ENCODE assay signal across 37 cellular contexts in genomic region chr6:167541544-167541943, GRCh38.
"Had no signal": no experiment of that assay in that cellular context is flagged by ENCODE, and none has a peak within 500 bp of the region (broad histone marks: within the 10 kb centered on the region; RNA-seq: fewer than 3 reads in every experiment).

No MANE protein-coding gene starts in this region.

- H3K4me1 Mint-ChIP-seq: activated CD4-positive, alpha-beta memory T cell treated with anti-CD3 and anti-CD28 coated beads, Interleukin-2, amount 10 ng/mL, durations not matched to agents 7 days and 5 days; activated CD4-positive, alpha-beta T cell treated with anti-CD3 and anti-CD28 coated beads for 36 hours; activated CD4-positive, alpha-beta T cell treated with anti-CD3 and anti-CD28 coated beads, Interleukin-2, amount 10 ng/mL, durations not matched to agents 7 days and 5 days; activated CD8-positive, alpha-beta memory T cell treated with anti-CD3 and anti-CD28 coated beads, Interleukin-2, amount 10 ng/mL, durations not matched to agents 7 days and 5 days; activated naive CD4-positive, alpha-beta T cell treated with anti-CD3 and anti-CD28 coated beads, Interleukin-2, amount 10 ng/mL, durations not matched to agents 7 days and 5 days; activated naive CD4-positive, alpha-beta T cell treated with anti-CD3 and anti-CD28 coated beads, Interleukin-2, amount 50 U/mL, for 24 hours; activated naive CD8-positive, alpha-beta T cell treated with anti-CD3 and anti-CD28 coated beads, Interleukin-2, amount 10 ng/mL, durations not matched to agents 7 days and 5 days; activated naive CD8-positive, alpha-beta T cell treated with anti-CD3 and anti-CD28 coated beads, Interleukin-2, amount 50 U/mL, for 24 hours had no signal

- FAIRE-seq: astrocyte, colon, TTC549 had no signal

- H3K27ac Mint-ChIP-seq: activated CD4-positive, alpha-beta memory T cell treated with anti-CD3 and anti-CD28 coated beads, Interleukin-2, amount 10 ng/mL, durations not matched to agents 7 days and 5 days; activated CD4-positive, alpha-beta T cell treated with anti-CD3 and anti-CD28 coated beads for 36 hours; activated CD4-positive, alpha-beta T cell treated with anti-CD3 and anti-CD28 coated beads, Interleukin-2, amount 10 ng/mL, durations not matched to agents 7 days and 5 days; activated CD8-positive, alpha-beta memory T cell treated with anti-CD3 and anti-CD28 coated beads, Interleukin-2, amount 10 ng/mL, durations not matched to agents 7 days and 5 days; activated CD8-positive, alpha-beta T cell treated with anti-CD3 and anti-CD28 coated beads, Interleukin-2, amount 10 ng/mL, durations not matched to agents 7 days and 5 days; activated naive CD4-positive, alpha-beta T cell treated with anti-CD3 and anti-CD28 coated beads, Interleukin-2, amount 10 ng/mL, durations not matched to agents 7 days and 5 days; activated naive CD4-positive, alpha-beta T cell treated with anti-CD3 and anti-CD28 coated beads, Interleukin-2, amount 50 U/mL, for 24 hours; activated naive CD8-positive, alpha-beta T cell; activated naive CD8-positive, alpha-beta T cell treated with anti-CD3 and anti-CD28 coated beads, Interleukin-2, amount 10 ng/mL, durations not matched to agents 7 days and 5 days; activated naive CD8-positive, alpha-beta T cell treated with anti-CD3 and anti-CD28 coated beads, Interleukin-2, amount 50 U/mL, for 24 hours; activated T-cell treated with anti-CD3 and anti-CD28 coated beads, Interleukin-2, amount 50 U/mL, for 24 hours; activated T-helper 2 cell treated with anti-CD3 and anti-CD28 coated beads, Interferon-gamma antibody, Interleukin-2, Interleukin-4, amounts not matched to agents 10 μg/mL and 5 μg/mL and 100 μg/mL, durations not matched to agents 14 hours and 24 hours and 36 hours; T-helper 1 cell treated with Interleukin-12 subunit alpha and Interleukin-12 subunit beta and Interleukin-4 antibody, amounts not matched to agents 30 μg/mL and 1 μg/mL, for 36 hours; T-helper 2 cell treated with Interferon-gamma antibody and Interleukin-4, amounts not matched to agents 5 μg/mL and 100 μg/mL, for 36 hours had no signal

- H3K4me3 ChIP-seq: body of pancreas, breast epithelium had no signal

- H3K27me3 Mint-ChIP-seq: activated CD4-positive, alpha-beta T cell treated with anti-CD3 and anti-CD28 coated beads for 36 hours; activated naive CD4-positive, alpha-beta T cell treated with anti-CD3 and anti-CD28 coated beads, Interleukin-2, amount 10 ng/mL, durations not matched to agents 7 days and 5 days had no signal

- H3K4me3 Mint-ChIP-seq: activated CD4-positive, alpha-beta memory T cell treated with anti-CD3 and anti-CD28 coated beads, Interleukin-2, amount 10 ng/mL, durations not matched to agents 7 days and 5 days; activated CD4-positive, alpha-beta T cell treated with anti-CD3 and anti-CD28 coated beads for 36 hours; activated CD4-positive, alpha-beta T cell treated with anti-CD3 and anti-CD28 coated beads, Interleukin-2, amount 10 ng/mL, durations not matched to agents 7 days and 5 days; activated CD8-positive, alpha-beta memory T cell treated with anti-CD3 and anti-CD28 coated beads, Interleukin-2, amount 10 ng/mL, durations not matched to agents 7 days and 5 days; activated CD8-positive, alpha-beta T cell treated with anti-CD3 and anti-CD28 coated beads, Interleukin-2, amount 10 ng/mL, durations not matched to agents 7 days and 5 days; activated naive CD4-positive, alpha-beta T cell treated with anti-CD3 and anti-CD28 coated beads, Interleukin-2, amount 10 ng/mL, durations not matched to agents 7 days and 5 days; activated naive CD4-positive, alpha-beta T cell treated with anti-CD3 and anti-CD28 coated beads, Interleukin-2, amount 50 U/mL, for 24 hours; activated naive CD8-positive, alpha-beta T cell; activated naive CD8-positive, alpha-beta T cell treated with anti-CD3 and anti-CD28 coated beads, Interleukin-2, amount 10 ng/mL, durations not matched to agents 7 days and 5 days; activated naive CD8-positive, alpha-beta T cell treated with anti-CD3 and anti-CD28 coated beads, Interleukin-2, amount 50 U/mL, for 24 hours; activated T-cell treated with anti-CD3 and anti-CD28 coated beads, Interleukin-2, amount 50 U/mL, for 24 hours; T-helper 1 cell treated with Interleukin-12 subunit alpha and Interleukin-12 subunit beta and Interleukin-4 antibody, amounts not matched to agents 30 μg/mL and 1 μg/mL, for 36 hours; T-helper 2 cell treated with Interferon-gamma antibody and Interleukin-4, amounts not matched to agents 5 μg/mL and 100 μg/mL, for 36 hours had no signal

- H3K9me3 ChIP-seq: body of pancreas had no signal

- H3K36me3 ChIP-seq: brain microvascular endothelial cell, breast epithelium had no signal

- DNase-seq: activated CD4-positive, alpha-beta memory T cell treated with anti-CD3 and anti-CD28 coated beads, Interleukin-2, amount 10 ng/mL, durations not matched to agents 7 days and 5 days; activated CD4-positive, alpha-beta T cell treated with anti-CD3 and anti-CD28 coated beads for 1 hour; activated CD4-positive, alpha-beta T cell treated with anti-CD3 and anti-CD28 coated beads for 36 hours; activated CD4-positive, alpha-beta T cell treated with anti-CD3 and anti-CD28 coated beads for 48 hours; activated CD4-positive, alpha-beta T cell treated with anti-CD3 and anti-CD28 coated beads, Interleukin-2, amount 10 ng/mL, durations not matched to agents 7 days and 5 days; activated CD4-positive, alpha-beta T cell treated with anti-CD3 and anti-CD28 coated beads, Interleukin-2, amount 50 U/mL, for 48 hours; activated CD4-positive, CD25-positive, alpha-beta regulatory T cell; activated CD8-positive, alpha-beta memory T cell treated with anti-CD3 and anti-CD28 coated beads for 24 hours; activated CD8-positive, alpha-beta memory T cell treated with anti-CD3 and anti-CD28 coated beads, Interleukin-2, amount 10 ng/mL, durations not matched to agents 7 days and 5 days; activated CD8-positive, alpha-beta memory T cell treated with anti-CD3 and anti-CD28 coated beads, Interleukin-2, amount 50 U/mL, for 48 hours; activated CD8-positive, alpha-beta T cell treated with anti-CD3 and anti-CD28 coated beads, Interleukin-2, amount 10 ng/mL, durations not matched to agents 7 days and 5 days; activated effector memory CD4-positive, alpha-beta T cell treated with Interleukin-2 at 50 U/mL for 16 hours; activated gamma-delta T cell; activated naive CD4-positive, alpha-beta T cell treated with anti-CD3 and anti-CD28 coated beads, Interleukin-2, amount 10 ng/mL, durations not matched to agents 7 days and 5 days; activated naive CD4-positive, alpha-beta T cell treated with Interleukin-2 at 50 U/mL for 16 hours; activated naive CD8-positive, alpha-beta T cell treated with anti-CD3 and anti-CD28 coated beads, Interleukin-2, amount 10 ng/mL, durations not matched to agents 7 days and 5 days; activated naive CD8-positive, alpha-beta T cell treated with anti-CD3 and anti-CD28 coated beads, Interleukin-2, amount 50 U/mL, for 24 hours; activated T-cell treated with anti-CD3 and anti-CD28 coated beads, Interleukin-2, amount 50 U/mL, for 24 hours; activated T-cell treated with anti-CD3 and anti-CD28 coated beads, Interleukin-2, amount 50 U/mL, for 48 hours; amygdala; anterior cingulate cortex; body of pancreas; brain microvascular endothelial cell; central memory CD4-positive, alpha-beta T cell; T-helper 2 cell; T-helper 9 cell had no signal

- H3K27ac ChIP-seq: body of pancreas, brain microvascular endothelial cell, breast epithelium, VCaP had no signal

- ATAC-seq: activated CD4-positive, alpha-beta T cell treated with anti-CD3 and anti-CD28 coated beads for 36 hours; activated CD4-positive, CD25-positive, alpha-beta regulatory T cell treated with anti-CD3 and anti-CD28 coated beads, Interleukin-2, amount 50 U/mL, for 24 hours; activated CD8-positive, alpha-beta memory T cell treated with anti-CD3 and anti-CD28 coated beads, Interleukin-2, amount 10 ng/mL, durations not matched to agents 7 days and 5 days; activated CD8-positive, alpha-beta T cell treated with anti-CD3 and anti-CD28 coated beads, Interleukin-2, amount 10 ng/mL, durations not matched to agents 7 days and 5 days; activated naive CD8-positive, alpha-beta T cell treated with anti-CD3 and anti-CD28 coated beads, Interleukin-2, amount 50 U/mL, for 24 hours; body of pancreas had no signal

- H3K9me3 Mint-ChIP-seq: activated CD4-positive, alpha-beta memory T cell treated with anti-CD3 and anti-CD28 coated beads, Interleukin-2, amount 10 ng/mL, durations not matched to agents 7 days and 5 days; activated CD4-positive, alpha-beta T cell treated with anti-CD3 and anti-CD28 coated beads, Interleukin-2, amount 10 ng/mL, durations not matched to agents 7 days and 5 days; activated naive CD4-positive, alpha-beta T cell treated with anti-CD3 and anti-CD28 coated beads, Interleukin-2, amount 10 ng/mL, durations not matched to agents 7 days and 5 days; activated naive CD4-positive, alpha-beta T cell treated with anti-CD3 and anti-CD28 coated beads, Interleukin-2, amount 50 U/mL, for 24 hours; activated T-cell treated with anti-CD3 and anti-CD28 coated beads, Interleukin-2, amount 50 U/mL, for 24 hours had no signal

- H3K27me3 ChIP-seq: body of pancreas, brain microvascular endothelial cell, breast epithelium had no signal

- H3K36me3 Mint-ChIP-seq: activated CD8-positive, alpha-beta memory T cell treated with anti-CD3 and anti-CD28 coated beads, Interleukin-2, amount 10 ng/mL, durations not matched to agents 7 days and 5 days; activated naive CD4-positive, alpha-beta T cell treated with anti-CD3 and anti-CD28 coated beads, Interleukin-2, amount 10 ng/mL, durations not matched to agents 7 days and 5 days; activated naive CD4-positive, alpha-beta T cell treated with anti-CD3 and anti-CD28 coated beads, Interleukin-2, amount 50 U/mL, for 24 hours; activated naive CD8-positive, alpha-beta T cell; activated naive CD8-positive, alpha-beta T cell treated with anti-CD3 and anti-CD28 coated beads, Interleukin-2, amount 10 ng/mL, durations not matched to agents 7 days and 5 days had no signal

- H3K4me1 ChIP-seq: breast epithelium had no signal
